Comparison of ENCODE assay signal across 1 cellular context in the genomic region with DNA sequence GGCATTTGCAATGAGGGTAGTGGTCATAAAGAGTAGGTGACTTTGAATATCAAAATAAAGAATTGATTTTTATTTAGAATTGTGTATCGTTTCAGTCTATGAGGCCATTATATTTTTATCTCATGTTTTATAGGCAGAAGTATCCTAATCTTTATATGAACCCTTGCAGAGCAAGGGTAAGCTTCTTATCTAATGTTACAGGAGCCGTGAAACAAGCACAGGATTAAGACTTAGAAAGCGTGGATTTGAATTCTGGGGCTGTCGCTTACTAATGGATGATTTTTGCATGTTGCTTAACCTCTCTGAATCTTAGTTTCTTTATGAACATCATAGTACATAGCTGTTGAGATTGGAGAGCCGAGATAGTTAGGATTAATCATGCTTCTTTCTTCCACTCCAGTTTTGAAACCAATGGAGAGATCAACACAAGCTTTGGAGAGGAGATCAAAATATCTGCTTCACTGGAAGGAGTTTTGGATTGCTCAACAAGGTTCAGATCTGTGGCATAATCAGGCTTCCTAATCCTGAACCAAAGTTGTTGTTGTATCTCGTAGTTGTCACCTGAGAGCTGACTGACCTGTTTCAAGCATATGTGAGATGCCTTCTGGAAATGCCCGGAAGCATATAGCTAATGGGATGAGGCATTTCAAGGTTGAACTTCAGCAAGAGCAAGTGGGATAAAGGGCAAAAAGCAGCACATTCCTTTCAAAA.
TF ChIP-seq lines count a peak whose summit lies in the region.

No MANE protein-coding gene starts in this region.

TF ChIP-seq in GM23338, 12 proteins besides CTCF, POLR2A, EP300 and RAD21 (continued from another document):
- TF ChIP-seq, protein P1, sequence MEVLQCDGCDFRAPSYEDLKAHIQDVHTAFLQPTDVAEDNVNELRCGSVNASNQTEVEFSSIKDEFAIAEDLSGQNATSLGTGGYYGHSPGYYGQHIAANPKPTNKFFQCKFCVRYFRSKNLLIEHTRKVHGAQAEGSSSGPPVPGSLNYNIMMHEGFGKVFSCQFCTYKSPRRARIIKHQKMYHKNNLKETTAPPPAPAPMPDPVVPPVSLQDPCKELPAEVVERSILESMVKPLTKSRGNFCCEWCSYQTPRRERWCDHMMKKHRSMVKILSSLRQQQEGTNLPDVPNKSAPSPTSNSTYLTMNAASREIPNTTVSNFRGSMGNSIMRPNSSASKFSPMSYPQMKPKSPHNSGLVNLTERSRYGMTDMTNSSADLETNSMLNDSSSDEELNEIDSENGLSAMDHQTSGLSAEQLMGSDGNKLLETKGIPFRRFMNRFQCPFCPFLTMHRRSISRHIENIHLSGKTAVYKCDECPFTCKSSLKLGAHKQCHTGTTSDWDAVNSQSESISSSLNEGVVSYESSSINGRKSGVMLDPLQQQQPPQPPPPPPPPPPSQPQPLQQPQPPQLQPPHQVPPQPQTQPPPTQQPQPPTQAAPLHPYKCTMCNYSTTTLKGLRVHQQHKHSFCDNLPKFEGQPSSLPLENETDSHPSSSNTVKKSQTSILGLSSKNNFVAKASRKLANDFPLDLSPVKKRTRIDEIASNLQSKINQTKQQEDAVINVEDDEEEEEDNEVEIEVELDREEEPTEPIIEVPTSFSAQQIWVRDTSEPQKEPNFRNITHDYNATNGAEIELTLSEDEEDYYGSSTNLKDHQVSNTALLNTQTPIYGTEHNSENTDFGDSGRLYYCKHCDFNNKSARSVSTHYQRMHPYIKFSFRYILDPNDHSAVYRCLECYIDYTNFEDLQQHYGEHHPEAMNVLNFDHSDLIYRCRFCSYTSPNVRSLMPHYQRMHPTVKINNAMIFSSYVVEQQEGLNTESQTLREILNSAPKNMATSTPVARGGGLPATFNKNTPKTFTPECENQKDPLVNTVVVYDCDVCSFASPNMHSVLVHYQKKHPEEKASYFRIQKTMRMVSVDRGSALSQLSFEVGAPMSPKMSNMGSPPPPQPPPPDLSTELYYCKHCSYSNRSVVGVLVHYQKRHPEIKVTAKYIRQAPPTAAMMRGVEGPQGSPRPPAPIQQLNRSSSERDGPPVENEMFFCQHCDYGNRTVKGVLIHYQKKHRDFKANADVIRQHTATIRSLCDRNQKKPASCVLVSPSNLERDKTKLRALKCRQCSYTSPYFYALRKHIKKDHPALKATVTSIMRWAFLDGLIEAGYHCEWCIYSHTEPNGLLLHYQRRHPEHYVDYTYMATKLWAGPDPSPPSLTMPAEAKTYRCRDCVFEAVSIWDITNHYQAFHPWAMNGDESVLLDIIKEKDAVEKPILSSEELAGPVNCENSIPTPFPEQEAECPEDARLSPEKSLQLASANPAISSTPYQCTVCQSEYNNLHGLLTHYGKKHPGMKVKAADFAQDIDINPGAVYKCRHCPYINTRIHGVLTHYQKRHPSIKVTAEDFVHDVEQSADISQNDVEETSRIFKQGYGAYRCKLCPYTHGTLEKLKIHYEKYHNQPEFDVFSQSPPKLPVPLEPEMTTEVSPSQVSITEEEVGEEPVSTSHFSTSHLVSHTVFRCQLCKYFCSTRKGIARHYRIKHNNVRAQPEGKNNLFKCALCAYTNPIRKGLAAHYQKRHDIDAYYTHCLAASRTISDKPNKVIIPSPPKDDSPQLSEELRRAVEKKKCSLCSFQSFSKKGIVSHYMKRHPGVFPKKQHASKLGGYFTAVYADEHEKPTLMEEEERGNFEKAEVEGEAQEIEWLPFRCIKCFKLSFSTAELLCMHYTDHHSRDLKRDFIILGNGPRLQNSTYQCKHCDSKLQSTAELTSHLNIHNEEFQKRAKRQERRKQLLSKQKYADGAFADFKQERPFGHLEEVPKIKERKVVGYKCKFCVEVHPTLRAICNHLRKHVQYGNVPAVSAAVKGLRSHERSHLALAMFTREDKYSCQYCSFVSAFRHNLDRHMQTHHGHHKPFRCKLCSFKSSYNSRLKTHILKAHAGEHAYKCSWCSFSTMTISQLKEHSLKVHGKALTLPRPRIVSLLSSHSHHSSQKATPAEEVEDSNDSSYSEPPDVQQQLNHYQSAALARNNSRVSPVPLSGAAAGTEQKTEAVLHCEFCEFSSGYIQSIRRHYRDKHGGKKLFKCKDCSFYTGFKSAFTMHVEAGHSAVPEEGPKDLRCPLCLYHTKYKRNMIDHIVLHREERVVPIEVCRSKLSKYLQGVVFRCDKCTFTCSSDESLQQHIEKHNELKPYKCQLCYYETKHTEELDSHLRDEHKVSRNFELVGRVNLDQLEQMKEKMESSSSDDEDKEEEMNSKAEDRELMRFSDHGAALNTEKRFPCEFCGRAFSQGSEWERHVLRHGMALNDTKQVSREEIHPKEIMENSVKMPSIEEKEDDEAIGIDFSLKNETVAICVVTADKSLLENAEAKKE (CRISPR knock-in tag; IDR thresholded peaks at IDR 0.05), result no peak
- TF ChIP-seq, protein P2, sequence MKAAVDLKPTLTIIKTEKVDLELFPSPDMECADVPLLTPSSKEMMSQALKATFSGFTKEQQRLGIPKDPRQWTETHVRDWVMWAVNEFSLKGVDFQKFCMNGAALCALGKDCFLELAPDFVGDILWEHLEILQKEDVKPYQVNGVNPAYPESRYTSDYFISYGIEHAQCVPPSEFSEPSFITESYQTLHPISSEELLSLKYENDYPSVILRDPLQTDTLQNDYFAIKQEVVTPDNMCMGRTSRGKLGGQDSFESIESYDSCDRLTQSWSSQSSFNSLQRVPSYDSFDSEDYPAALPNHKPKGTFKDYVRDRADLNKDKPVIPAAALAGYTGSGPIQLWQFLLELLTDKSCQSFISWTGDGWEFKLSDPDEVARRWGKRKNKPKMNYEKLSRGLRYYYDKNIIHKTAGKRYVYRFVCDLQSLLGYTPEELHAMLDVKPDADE (IDR thresholded peaks at IDR 0.05), result no peak
- TF ChIP-seq ZNF114 (CRISPR knock-in tag; IDR thresholded peaks at IDR 0.05) (no peak), NANOG (IDR thresholded peaks at IDR 0.05; ENCODE audit: borderline replicate concordance) (no peak), JUNB (IDR thresholded peaks at IDR 0.05; ENCODE audit: unreplicated experiment) (no peak), ZNF331 (CRISPR knock-in tag; IDR thresholded peaks at IDR 0.05; ENCODE audit: low read depth) (no peak)
